Comparison of ENCODE assay signal across 11 cellular contexts in genomic region chr17:42891539-42892152, GRCh38. TPM values are rescaled to one million over a fixed set of nuclear protein-coding genes. Genes with fewer than 3 reads are reported as not detected.
DNase-seq lines count a peak whose midpoint lies in the region; ATAC-seq, FAIRE-seq and TF ChIP-seq lines count a peak whose summit lies in the region.
"Had no signal": no experiment of that assay in that cellular context is flagged by ENCODE, and none has a peak within 500 bp of the region (broad histone marks: within the 10 kb centered on the region; RNA-seq: fewer than 3 reads in every experiment).

No MANE protein-coding gene starts in this region.

- H3K9me1 ChIP-seq in IMR-90 (ENCODE audit: insufficient read depth, low read length): peaks cover 7% of the 10 kb centered on the region; the same call in 1 of the 2 replicates

- H2BK20ac ChIP-seq in IMR-90 (ENCODE audit: low read depth, low read length): no peak overlapping the region

- in situ Hi-C loops in IMR-90 (cut with MboI; ENCODE audit: low sequenced_read_pairs): loop anchor here (25.0 kb wide), 1 partner anchor 421 kb away; no protein-coding TSS in a partner anchor

- no peak overlapping the region for H3K4me3 ChIP-seq in IMR-90 (ENCODE audit: insufficient read depth, low read depth, low read length)
- H3K4me3 ChIP-seq in stomach smooth muscle (ENCODE audit: low read length in 2 of 2): peak overlapping the region in 1 of 2 donors; percentile 29

- H3K27ac ChIP-seq in IMR-90 (ENCODE audit: insufficient read depth, low read length) (no peak overlapping the region), stomach smooth muscle (ENCODE audit: low read length) (peak overlapping the region; percentile 80)

- dilution Hi-C loops in IMR-90 (cut with HindIII; ENCODE audit: low sequenced_read_pairs, unreplicated experiment): no loop called here

- no peak overlapping the region for H2BK5ac ChIP-seq in IMR-90 (ENCODE audit: low read depth, low read length, poor library complexity, severe bottlenecking)

- WGBS in IMR-90 (ENCODE audit: extremely low coverage in 2 of 2, insufficient read length in 1 of 2), 2 experiments: 35% methylated on average over 4 of the region's 10 CpGs; no CpG with 5 or more reads in 1 of the 2 experiments

- H4K91ac ChIP-seq in IMR-90 (ENCODE audit: insufficient read depth, low read depth, low read length): no peak overlapping the region

- no peak overlapping the region for H3K56ac ChIP-seq in IMR-90 (ENCODE audit: extremely low read depth, insufficient read depth, low read length)

- peak overlapping the region; percentile 33 for H2AK9ac ChIP-seq in IMR-90 (replicated peaks; ENCODE audit: low read depth, low read length, poor library complexity)

- peaks cover 6% of the 10 kb centered on the region for H3K27me3 ChIP-seq in IMR-90 (ENCODE audit: control insufficient read depth, insufficient read depth, low read length)
- no peaks in the 10 kb centered on the region for H3K27me3 ChIP-seq in stomach smooth muscle (ENCODE audit: control insufficient read depth in 1 of 2, insufficient read depth in 2 of 2, low read length in 2 of 2)

- H3K4ac ChIP-seq in IMR-90 (ENCODE audit: low read depth, low read length): 0 out of 2 replicates have a peak overlapping the region, but pooled peaks have one; percentile 7

- no peaks in the 10 kb centered on the region for H4K20me1 ChIP-seq in IMR-90 (ENCODE audit: insufficient read depth, low read length)

- no peaks in the 10 kb centered on the region for H3K79me1 ChIP-seq in IMR-90 (ENCODE audit: low read depth in 1 of 2, low read length in 2 of 2)

- H3K9ac ChIP-seq in IMR-90 (ENCODE audit: low read depth, low read length) (no peak overlapping the region), stomach smooth muscle (ENCODE audit: low read length in 2 of 2) (peak overlapping the region; percentile 17 to 78)

- peaks cover 42% of the 10 kb centered on the region for H3K4me1 Mint-ChIP-seq in endothelial cell (ENCODE audit: unreplicated experiment)

- peak; percentile 33 for DNase-seq in IMR-90
- DNase-seq in endothelial cell (ENCODE audit: low spot score): no peak
- DNase-seq in medulla oblongata (ENCODE audit: extremely low spot score): peak; percentile 30
- DNase-seq in activated CD4-positive, alpha-beta T cell treated with anti-CD3 and anti-CD28 coated beads, Interleukin-2, amount 50 U/mL, for 1 hour: no peak
- no peak for DNase-seq in NCI-H526 (lab: John Stamatoyannopoulos, UW)
- no peak for DNase-seq in H54 (ENCODE audit: insufficient read length, low spot score)
- no peak for DNase-seq in NCI-H82 (lab: John Stamatoyannopoulos, UW)
- DNase-seq: activated CD8-positive, alpha-beta memory T cell treated with anti-CD3 and anti-CD28 coated beads for 24 hours; caudate nucleus had no signal

- no peak overlapping the region for H3K18ac ChIP-seq in IMR-90 (ENCODE audit: low read depth, low read length)

- TF ChIP-seq POLR2A in IMR-90 (IDR thresholded peaks at IDR 0.05; ENCODE audit: low read depth, low read length) (no peak), H54 (IDR thresholded peaks at IDR 0.05; ENCODE audit: low read depth, low read length) (no peak)

- H3K36me3 ChIP-seq in IMR-90 (ENCODE audit: control insufficient read depth, insufficient read depth, low read length) (no peaks in the 10 kb centered on the region), stomach smooth muscle (ENCODE audit: control insufficient read depth in 2 of 2, insufficient read depth in 2 of 2, low read length in 2 of 2) (no peaks in the 10 kb centered on the region)

- peaks cover 4% of the 10 kb centered on the region for H3K27me3 Mint-ChIP-seq in endothelial cell (ENCODE audit: unreplicated experiment)

- no peak overlapping the region for H4K5ac ChIP-seq in IMR-90 (ENCODE audit: low read depth, low read length)

- no peaks in the 10 kb centered on the region for H3K9me3 Mint-ChIP-seq in endothelial cell (ENCODE audit: unreplicated experiment)

- H3K4me3 Mint-ChIP-seq in endothelial cell (ENCODE audit: unreplicated experiment): no peak overlapping the region

- POLR2A ChIA-PET in IMR-90 (lab: Charles Lee; ENCODE audit: unreplicated experiment): no interaction called here

- no peak for TF ChIP-seq CTCF in IMR-90 (conservative IDR thresholded peaks at IDR 0.05; ENCODE audit: low read depth, low read length)
- no peak for TF ChIP-seq CTCF in endothelial cell (IDR thresholded peaks at IDR 0.05; ENCODE audit: unreplicated experiment)

- ATAC-seq in IMR-90 (ENCODE audit: low read depth): peak; percentile 90

- peak overlapping the region; percentile 0; the same call in 1 of the 2 replicates for H3K4me2 ChIP-seq in IMR-90 (ENCODE audit: low read depth, low read length)

- no peak for TF ChIP-seq RAD21 in IMR-90 (IDR thresholded peaks at IDR 0.05; ENCODE audit: low read length)

- H2BK15ac ChIP-seq in IMR-90 (ENCODE audit: low read depth, low read length): no peak overlapping the region

- intact Hi-C loops in IMR-90 (cut with micrococcal nuclease): no loop called here

- H2AK5ac ChIP-seq in IMR-90 (ENCODE audit: low read depth, low read length): no peak overlapping the region

- peaks cover 6% of the 10 kb centered on the region; the same call in 1 of the 2 replicates for H3K4me1 ChIP-seq in IMR-90 (ENCODE audit: control insufficient read depth, insufficient read depth, low read length)
- peaks cover 17% of the 10 kb centered on the region for H3K4me1 ChIP-seq in stomach smooth muscle (ENCODE audit: control insufficient read depth, insufficient read depth, low read length)

- H3K27ac Mint-ChIP-seq in endothelial cell (ENCODE audit: unreplicated experiment): peak overlapping the region; percentile 75

- no peak overlapping the region for H2BK120ac ChIP-seq in IMR-90 (ENCODE audit: low read depth, low read length)

- H3K9me3 ChIP-seq in IMR-90 (ENCODE audit: control insufficient read depth, insufficient read depth, low read length): no peaks in the 10 kb centered on the region
- no peaks in the 10 kb centered on the region for H3K9me3 ChIP-seq in stomach smooth muscle (ENCODE audit: control insufficient read depth in 2 of 2, low read length in 2 of 2)

- H3K36me3 Mint-ChIP-seq in endothelial cell (ENCODE audit: low read depth, unreplicated experiment): no peaks in the 10 kb centered on the region

- no TSS peak for BruUV-seq in IMR-90 (replicated peaks; lab: Mats Ljungman, UMichigan)

- H4K8ac ChIP-seq in IMR-90 (ENCODE audit: low read depth in 2 of 2, low read length in 2 of 2): peak overlapping the region in 1 of 2 experiments; percentile 12; a peak in 1 of 4 replicates

- peak overlapping the region; percentile 83; the same call in 1 of the 2 replicates for H3K23ac ChIP-seq in IMR-90 (ENCODE audit: low read depth, low read length)

- peak overlapping the region; percentile 87 for H2AFZ ChIP-seq in IMR-90 (replicated peaks; ENCODE audit: low read length, poor library complexity)

- FAIRE-seq in H54 (lab: Jason Lieb, UNC): no peak
- FAIRE-seq: islet of Langerhans had no signal

- CTCF ChIA-PET in IMR-90 (lab: Yijun Ruan, JAX): no interaction called here

- peak overlapping the region; percentile 63 for H3K14ac ChIP-seq in IMR-90 (replicated peaks; ENCODE audit: low read depth, low read length)

TF ChIP-seq in IMR-90, 13 proteins besides CTCF, POLR2A, EP300 and RAD21:
- TF ChIP-seq MAZ (IDR thresholded peaks at IDR 0.05; ENCODE audit: borderline replicate concordance, low read depth, low read length) (no peak), BHLHE40 (IDR thresholded peaks at IDR 0.05; ENCODE audit: low read depth, low read length) (0 out of 2 replicates have a peak, but pooled peaks have one; percentile 2), CEBPB (IDR thresholded peaks at IDR 0.05; ENCODE audit: low read depth, low read length) (peak; percentile 63), MXI1 (IDR thresholded peaks at IDR 0.05; ENCODE audit: borderline replicate concordance, low read depth, low read length) (no peak), SMC3 (IDR thresholded peaks at IDR 0.05; ENCODE audit: low read depth, low read length) (no peak), CHD1 (IDR thresholded peaks at IDR 0.05; ENCODE audit: low read depth, low read length) (no peak)

RNA-seq across cellular contexts. Expression of gene G6PC1, which starts 9.0 kb away (rescaled TPM):
- not detected in 2 replicates for total RNA-seq in IMR-90 (2012; rRNA removed)
- polyA plus RNA-seq in IMR-90 (2012; rRNA removed): not detected in 2 replicates
- not detected in 2 replicates for polyA plus RNA-seq in IMR-90 (2012; cell fraction: cytosol; rRNA removed)
- polyA plus RNA-seq in IMR-90 (2012; cell fraction: nucleus; rRNA removed; ENCODE audit: low replicate concordance): not detected in 2 replicates
- total RNA-seq in endothelial cell (ENCODE audit: unreplicated experiment): not detected

RNA-seq across cellular contexts. Expression of gene AOC3, which starts 40.6 kb away (rescaled TPM):
- total RNA-seq in IMR-90 (2012; rRNA removed) (under 0.01 TPM in 1 of 2 replicates, not detected in the other), endothelial cell (ENCODE audit: unreplicated experiment) (36.5 TPM)
- polyA plus RNA-seq in IMR-90 (2012; rRNA removed): 0.10 and 0.17 TPM in 2 replicates
- 0.01 and 0.05 TPM in 2 replicates for polyA plus RNA-seq in IMR-90 (2012; cell fraction: cytosol; rRNA removed)
- polyA plus RNA-seq in IMR-90 (2012; cell fraction: nucleus; rRNA removed; ENCODE audit: low replicate concordance): 0.94 and 1.0 TPM in 2 replicates

RNA-seq across cellular contexts. Expression of gene AOC2, which starts 47.3 kb away (rescaled TPM):
- 0.28 and 0.36 TPM in 2 replicates for total RNA-seq in IMR-90 (2012; rRNA removed)
- polyA plus RNA-seq in IMR-90 (2012; rRNA removed): 0.34 and 0.41 TPM in 2 replicates
- 0.24 and 0.25 TPM in 2 replicates for polyA plus RNA-seq in IMR-90 (2012; cell fraction: cytosol; rRNA removed)
- polyA plus RNA-seq in IMR-90 (2012; cell fraction: nucleus; rRNA removed; ENCODE audit: low replicate concordance): 2.1 and 2.2 TPM in 2 replicates
- total RNA-seq in endothelial cell (ENCODE audit: unreplicated experiment): 6.2 TPM

RNA-seq across cellular contexts. Expression of gene PSME3, which starts 58.4 kb away (rescaled TPM):
- total RNA-seq in IMR-90 (2012; rRNA removed) (72.4 and 92.2 TPM in 2 replicates), endothelial cell (ENCODE audit: unreplicated experiment) (128 TPM)
- 89.4 and 100 TPM in 2 replicates for polyA plus RNA-seq in IMR-90 (2012; rRNA removed)
- polyA plus RNA-seq in IMR-90 (2012; cell fraction: cytosol; rRNA removed): 47.7 and 75.9 TPM in 2 replicates
- 17.6 and 50.1 TPM in 2 replicates for polyA plus RNA-seq in IMR-90 (2012; cell fraction: nucleus; rRNA removed; ENCODE audit: low replicate concordance)

Comparison
In these comparisons a context has a peak if more than half of its experiments do, and no peak if none do; other contexts are left out.
1. DNase-seq: peak in IMR-90 (single experiment) and medulla oblongata (single experiment); none in endothelial cell (single experiment), activated CD4-positive, alpha-beta T cell treated with anti-CD3 and anti-CD28 coated beads, Interleukin-2, amount 50 U/mL, for 1 hour (single experiment), NCI-H526 (0 of 2), H54 (single experiment) and NCI-H82 (single experiment).
2. RNA of gene AOC3, which starts 40.6 kb away (total RNA-seq): 36.5 TPM in endothelial cell (single experiment); under 0.01 TPM in IMR-90; every median in the first group is over 10 times any median in the second.